ENCODE assay signal across 1 cellular context in the genomic region with DNA sequence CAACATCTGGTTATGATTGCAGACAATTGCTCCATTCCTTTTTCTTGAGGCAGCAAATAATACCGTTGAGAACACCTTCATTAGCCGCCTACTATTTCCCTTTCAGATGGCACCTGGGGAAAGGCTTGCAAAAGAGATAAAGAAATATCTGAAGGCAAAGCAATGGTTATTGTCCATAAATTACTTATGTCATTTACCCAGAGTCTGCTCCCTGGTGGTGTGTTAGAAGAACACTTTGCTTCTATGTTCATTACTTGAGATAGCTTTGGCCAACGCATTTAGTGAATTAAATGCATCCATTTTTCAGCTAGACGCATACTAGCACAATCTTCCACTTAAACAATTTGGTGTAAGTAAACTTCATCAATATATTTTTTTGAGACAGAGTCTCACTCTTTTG.
TF ChIP-seq lines count a peak whose summit lies in the region.

No MANE protein-coding gene starts in this region.

TF ChIP-seq in IMR-90, 13 proteins besides CTCF, POLR2A, EP300 and RAD21 (continued from another document):
- no peak for TF ChIP-seq RCOR1 (IDR thresholded peaks at IDR 0.05; ENCODE audit: insufficient replicate concordance, low read length)
- no peak for TF ChIP-seq MAFK (IDR thresholded peaks at IDR 0.05; ENCODE audit: low read depth, low read length)
- TF ChIP-seq, protein P1, sequence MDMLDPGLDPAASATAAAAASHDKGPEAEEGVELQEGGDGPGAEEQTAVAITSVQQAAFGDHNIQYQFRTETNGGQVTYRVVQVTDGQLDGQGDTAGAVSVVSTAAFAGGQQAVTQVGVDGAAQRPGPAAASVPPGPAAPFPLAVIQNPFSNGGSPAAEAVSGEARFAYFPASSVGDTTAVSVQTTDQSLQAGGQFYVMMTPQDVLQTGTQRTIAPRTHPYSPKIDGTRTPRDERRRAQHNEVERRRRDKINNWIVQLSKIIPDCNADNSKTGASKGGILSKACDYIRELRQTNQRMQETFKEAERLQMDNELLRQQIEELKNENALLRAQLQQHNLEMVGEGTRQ (IDR thresholded peaks at IDR 0.05; ENCODE audit: low read depth, low read length): no peak
- no peak for TF ChIP-seq RFX5 (IDR thresholded peaks at IDR 0.05; ENCODE audit: low read depth, low read length)
- no peak for TF ChIP-seq MXI1 (IDR thresholded peaks at IDR 0.05; ENCODE audit: borderline replicate concordance, low read depth, low read length)
- no peak for TF ChIP-seq BHLHE40 (IDR thresholded peaks at IDR 0.05; ENCODE audit: low read depth, low read length)
- TF ChIP-seq NFE2L2 (IDR thresholded peaks at IDR 0.05; ENCODE audit: low read depth, low read length): no peak
- TF ChIP-seq MAZ (IDR thresholded peaks at IDR 0.05; ENCODE audit: borderline replicate concordance, low read depth, low read length): no peak
TF ChIP-seq in IMR-90: peak in this region for 0.
